Comparison of ENCODE assay signal across 1 cellular context in genomic region chr11:130396965-130397364, GRCh38.
TF ChIP-seq lines count a peak whose summit lies in the region.

No MANE protein-coding gene starts in this region.

TF ChIP-seq in H1, 55 proteins besides CTCF, POLR2A, EP300 and RAD21:
- TF ChIP-seq E2F6 (IDR thresholded peaks at IDR 0.05) (no peak), TCF12 (IDR thresholded peaks at IDR 0.05; ENCODE audit: low read depth, low read length) (no peak), HDAC6 (IDR thresholded peaks at IDR 0.05; ENCODE audit: low read depth, low read length) (no peak), CEBPB (IDR thresholded peaks at IDR 0.05; ENCODE audit: low read depth, low read length) (no peak), BRCA1 (IDR thresholded peaks at IDR 0.05; ENCODE audit: low read depth, low read length) (no peak), EZH2 (IDR thresholded peaks at IDR 0.05; ENCODE audit: low read depth, low read length, severe bottlenecking) (no peak), SP2 (IDR thresholded peaks at IDR 0.05; ENCODE audit: low read length) (no peak), MAX (IDR thresholded peaks at IDR 0.05) (no peak), TEAD4 (IDR thresholded peaks at IDR 0.05; ENCODE audit: low read depth, low read length) (no peak), KDM4A (IDR thresholded peaks at IDR 0.05; ENCODE audit: low read depth, low read length, severe bottlenecking) (no peak)
